Comparison of ENCODE assay signal across 8 cellular contexts in genomic region chr10:79347894-79348639, GRCh38. TPM values are rescaled to one million over a fixed set of nuclear protein-coding genes. Genes with fewer than 3 reads are reported as not detected.
DNase-seq lines count a peak whose midpoint lies in the region; ATAC-seq and TF ChIP-seq lines count a peak whose summit lies in the region.

No MANE protein-coding gene starts in this region.

- peak overlapping the region; percentile 38 to 82 for H3K9ac ChIP-seq in liver (ENCODE audit: low read depth in 1 of 2, low read length in 2 of 2)

- no peaks in the 10 kb centered on the region for H3K27me3 ChIP-seq in liver (ENCODE audit: control insufficient read depth in 4 of 4, insufficient read depth in 4 of 4, low read length in 3 of 4)

- 6% methylated on average over 34 of the region's 34 CpGs for whole genome bisulfite sequencing in liver

- H3K4me1 ChIP-seq in liver (ENCODE audit: control insufficient read depth in 4 of 4, insufficient read depth in 4 of 4, low read length in 3 of 4): peaks cover 16 to 53% (median 34%) of the 10 kb centered on the region in 4 donors

- peaks cover 47% of the 10 kb centered on the region for H3K36me3 ChIP-seq in KOPT-K1 (ENCODE audit: insufficient read depth, low read length)
- H3K36me3 ChIP-seq in liver (ENCODE audit: control insufficient read depth in 4 of 4, insufficient read depth in 3 of 4, low read depth in 1 of 4, low read length in 3 of 4): peaks cover 22 to 36% (median 30%) of the 10 kb centered on the region in 4 donors

- DNase-seq in activated CD4-positive, CD25-positive, alpha-beta regulatory T cell treated with anti-CD3 and anti-CD28 coated beads, Interleukin-2, amount 50 U/mL, for 72 hours: peak; percentile 78
- DNase-seq in choroid plexus epithelial cell (ENCODE audit: low read depth) (peak; percentile 90), DMS79 (lab: John Stamatoyannopoulos, UW) (no peak)
- peak; percentile 71 to 78 for DNase-seq in stimulated activated CD4-positive, alpha-beta T cell treated with anti-CD3 and anti-CD28 coated beads, Interleukin-4, amount 100 ng/mL, for 4 hours

- H3K9me3 ChIP-seq in KOPT-K1 (ENCODE audit: insufficient read depth, low read length, poor library complexity, severe bottlenecking) (no peaks in the 10 kb centered on the region), liver (ENCODE audit: control insufficient read depth in 4 of 4, low read length in 3 of 4) (no peaks in the 10 kb centered on the region)

- H3K4me3 ChIP-seq in choroid plexus epithelial cell (ENCODE audit: low read depth, low read length) (peak overlapping the region; percentile 76), liver (ENCODE audit: low read depth in 1 of 3, low read length in 3 of 3) (peak overlapping the region; percentile 73 to 82 (median 73))

- TF ChIP-seq CTCF in choroid plexus epithelial cell (conservative IDR thresholded peaks at IDR 0.05; ENCODE audit: low read depth, low read length) (peak; percentile 31), liver (IDR thresholded peaks at IDR 0.05; ENCODE audit: low read depth, low read length, missing input control) (no peak)

- ATAC-seq in GM21737 (IDR thresholded peaks at IDR 0.05; ENCODE audit: unreplicated experiment): peak; percentile 71

- no peak for TF ChIP-seq RAD21 in liver (IDR thresholded peaks at IDR 0.05)

- TF ChIP-seq POLR2A in GM10847 (IDR thresholded peaks at IDR 0.05; ENCODE audit: extremely low read depth, insufficient read length): peak; percentile 41

- H3K27ac ChIP-seq in KOPT-K1 (ENCODE audit: low read depth, low read length, poor library complexity, severe bottlenecking) (peak overlapping the region; percentile 98), liver (ENCODE audit: low read depth in 1 of 2, low read length in 2 of 2) (peak overlapping the region; percentile 95 to 99)

TF ChIP-seq in liver, 16 proteins besides CTCF, POLR2A, EP300 and RAD21:
- no peak for TF ChIP-seq JUND (IDR thresholded peaks at IDR 0.05)
- TF ChIP-seq FOXA2 (IDR thresholded peaks at IDR 0.05): no peak
- TF ChIP-seq SP1 (IDR thresholded peaks at IDR 0.05): peak; percentile 33
- TF ChIP-seq YY1 (IDR thresholded peaks at IDR 0.05): peak; percentile 45
- TF ChIP-seq ZBTB33 (IDR thresholded peaks at IDR 0.05): no peak
- TF ChIP-seq FOXA1 (IDR thresholded peaks at IDR 0.05): no peak
- no peak for TF ChIP-seq ATF3 (IDR thresholded peaks at IDR 0.05)
- TF ChIP-seq HNF4G (IDR thresholded peaks at IDR 0.05): no peak
- TF ChIP-seq NR2F2 (IDR thresholded peaks at IDR 0.05): no peak
- no peak for TF ChIP-seq TAF1 (conservative IDR thresholded peaks at IDR 0.05)
- TF ChIP-seq HNF4A (conservative IDR thresholded peaks at IDR 0.05): peak; percentile 12 to 47
- TF ChIP-seq EGR1 (IDR thresholded peaks at IDR 0.05; ENCODE audit: low read depth in 2 of 2): no peak
- no peak for TF ChIP-seq REST (IDR thresholded peaks at IDR 0.05)
- no peak for TF ChIP-seq MAX (IDR thresholded peaks at IDR 0.05)
- TF ChIP-seq RXRA (IDR thresholded peaks at IDR 0.05): peak in 1 of 2 donors; percentile 6
- no peak for TF ChIP-seq GABPA (IDR thresholded peaks at IDR 0.05 in 1 of 2, conservative IDR thresholded peaks at IDR 0.05 in 1 of 2)

RNA-seq across cellular contexts. Expression of gene PPIF, which starts 0.8 kb away (rescaled TPM):
- total RNA-seq in liver: 10 to 100 TPM; 22.2 to 84.3 TPM
- 10 to 100 TPM; 51.4 to 68.6 TPM for polyA plus RNA-seq in liver
